ENCODE assay signal across 15 cellular contexts in genomic region chr21:35281946-35282345, GRCh38.
DNase-seq lines count a peak whose midpoint lies in the region; ATAC-seq, FAIRE-seq and TF ChIP-seq lines count a peak whose summit lies in the region.
"Had no signal": no experiment of that assay in that cellular context is flagged by ENCODE, and none has a peak within 500 bp of the region (broad histone marks: within the 10 kb centered on the region; RNA-seq: fewer than 3 reads in every experiment).

No MANE protein-coding gene starts in this region.

- CTCF ChIA-PET in K562 (lab: Yijun Ruan, JAX; ENCODE audit: low intra/inter-chr PET ratio): no interaction called here

- H3K4me2 ChIP-seq in K562 (ENCODE audit: insufficient read depth, low read length): no peak overlapping the region

- TF ChIP-seq POLR2A in K562 (conservative IDR thresholded peaks at IDR 0.05): no peak

- no peaks in the 10 kb centered on the region for H3K36me3 ChIP-seq in K562 (ENCODE audit: control insufficient read depth, insufficient read depth, low read length)
- H3K36me3 ChIP-seq: HAP-1 had no signal

- DNase-seq in CD1c-positive myeloid dendritic cell (ENCODE audit: extremely low spot score): peak; percentile 92
- peak; percentile 55 for DNase-seq in LHCN-M2 (ENCODE audit: low read depth)
- no peak for DNase-seq in K562 (ENCODE audit: extremely low read depth in 1 of 4, low spot score in 3 of 4)
- DNase-seq in pons (ENCODE audit: low spot score): peak; percentile 17
- no peak for DNase-seq in NCI-H526 treated with DMSO at 0.1 percent for 48 hours (lab: John Stamatoyannopoulos, UW)
- no peak for DNase-seq in mucosa of gallbladder (ENCODE audit: low spot score)
- no peak for DNase-seq in dermis blood vessel endothelial cell
- DNase-seq: CD4-positive, alpha-beta T cell; IMR-90; NCI-H1092; NCI-H2081 treated with DMSO at 0.1 percent for 48 hours; NCI-H510A; NCI-H82 had no signal

- FAIRE-seq in K562 (lab: Jason Lieb, UNC): no peak

- POLR2A ChIA-PET in K562 (lab: Yijun Ruan, JAX): no interaction called here

- no peaks in the 10 kb centered on the region for H3K79me2 ChIP-seq in K562 (ENCODE audit: control insufficient read depth, insufficient read depth, low read length)

- in situ Hi-C loops in K562 (cut with MboI): no loop called here

- no TSS peak for BruUV-seq in K562 (replicated peaks; lab: Mats Ljungman, UMichigan)

- no peaks in the 10 kb centered on the region for H3K27me3 ChIP-seq in K562 (ENCODE audit: control insufficient read depth in 2 of 2, insufficient read depth in 2 of 2, low read length in 2 of 2)

- H4K20me1 ChIP-seq in K562 (replicated peaks; ENCODE audit: control insufficient read depth, insufficient read depth, low read length): no peaks in the 10 kb centered on the region

- no peaks in the 10 kb centered on the region for H3K9me1 ChIP-seq in K562 (ENCODE audit: control insufficient read depth, insufficient read depth, low read length)

- intact Hi-C loops in K562 (cut with micrococcal nuclease): no loop called here

- no peak for TF ChIP-seq EP300 in K562 (IDR thresholded peaks at IDR 0.05; ENCODE audit: low read length)

- H3K9ac ChIP-seq in K562 (ENCODE audit: insufficient read depth in 1 of 2, low read depth in 2 of 2, low read length in 2 of 2): no peak overlapping the region

- H3K9me3 ChIP-seq in K562 (replicated peaks; ENCODE audit: control insufficient read depth, insufficient read depth, low read depth, low read length): no peaks in the 10 kb centered on the region; the same call in 1 of the 2 replicates
- H3K9me3 ChIP-seq: HAP-1 had no signal

- H3K27ac ChIP-seq in K562 (ENCODE audit: extremely low read depth, low read depth, low read length): no peak overlapping the region
- H3K27ac ChIP-seq: SK-N-MC had no signal

- no peak for ATAC-seq in K562

- 16% methylated on average over 3 of the region's 3 CpGs for WGBS in K562 (ENCODE audit: insufficient coverage, low coverage, missing lambda C conversion rate)

- TF ChIP-seq RAD21 in K562 (CRISPR knock-in tag; conservative IDR thresholded peaks at IDR 0.05 in 1 of 2, IDR thresholded peaks at IDR 0.05 in 1 of 2): no peak

- no peak for TF ChIP-seq CTCF in K562 (IDR thresholded peaks at IDR 0.05 in 2 of 3, conservative IDR thresholded peaks at IDR 0.05 in 1 of 3; ENCODE audit: insufficient read depth in 2 of 3, low read depth in 1 of 3, low read length in 3 of 3)

- no peak overlapping the region for H2AFZ ChIP-seq in K562 (ENCODE audit: low read depth, low read length)

- peaks cover 6 to 7% of the 10 kb centered on the region in 2 experiments; a peak in 4 of 5 replicates for H3K4me1 ChIP-seq in K562 (replicated peaks in 1 of 2; ENCODE audit: control insufficient read depth in 2 of 2, insufficient read depth in 2 of 2, low read length in 2 of 2)
- H3K4me1 ChIP-seq: HAP-1 had no signal

- H3K4me3 ChIP-seq in K562: no peak overlapping the region
- H3K4me3 ChIP-seq: HAP-1, SK-N-MC had no signal

TF ChIP-seq in K562, 482 proteins besides CTCF, POLR2A, EP300 and RAD21:
- no peak for TF ChIP-seq HMG20B (CRISPR knock-in tag; IDR thresholded peaks at IDR 0.05)
- TF ChIP-seq PCBP1 (IDR thresholded peaks at IDR 0.05; ENCODE audit: low read depth, low read length, poor library complexity, severe bottlenecking): no peak
- no peak for TF ChIP-seq STAT6 (CRISPR knock-in tag; IDR thresholded peaks at IDR 0.05)
- no peak for TF ChIP-seq HDGF (IDR thresholded peaks at IDR 0.05)
- no peak for TF ChIP-seq ZFP1 (CRISPR knock-in tag; IDR thresholded peaks at IDR 0.05)
- TF ChIP-seq SPI1 (IDR thresholded peaks at IDR 0.05; ENCODE audit: borderline replicate concordance, low read depth, low read length): 0 out of 2 replicates have a peak, but pooled peaks have one; percentile 5

Comparison
In these comparisons a context has a peak if more than half of its experiments do, and no peak if none do; other contexts are left out.
1. DNase-seq: peak in CD1c-positive myeloid dendritic cell (single experiment), LHCN-M2 (single experiment) and pons (single experiment); none in K562 (0 of 4), NCI-H526 treated with DMSO at 0.1 percent for 48 hours (single experiment), mucosa of gallbladder (single experiment) and dermis blood vessel endothelial cell (single experiment).